ENCODE assay signal across 11 cellular contexts in genomic region chr19:17001603-17002183, GRCh38. TPM values are rescaled to one million over a fixed set of nuclear protein-coding genes. Genes with fewer than 3 reads are reported as not detected.
DNase-seq lines count a peak whose midpoint lies in the region; ATAC-seq and FAIRE-seq lines count a peak whose summit lies in the region.
"Had no signal": no experiment of that assay in that cellular context is flagged by ENCODE, and none has a peak within 500 bp of the region (broad histone marks: within the 10 kb centered on the region; RNA-seq: fewer than 3 reads in every experiment).

No MANE protein-coding gene starts in this region.

- H3K27ac ChIP-seq in CD8-positive, alpha-beta memory T cell (ENCODE audit: low read depth, low read length): no peak overlapping the region
- H3K27ac ChIP-seq: SJSA1 had no signal

- no peaks in the 10 kb centered on the region for H3K9me3 ChIP-seq in CD8-positive, alpha-beta memory T cell (ENCODE audit: low read length)
- H3K9me3 ChIP-seq: SJSA1 had no signal

- H3K27me3 ChIP-seq in CD8-positive, alpha-beta memory T cell (ENCODE audit: insufficient read depth, low read length, poor library complexity, severe bottlenecking): no peaks in the 10 kb centered on the region

- POLR2A ChIA-PET in CD8-positive, alpha-beta memory T cell (lab: Charles Lee): no interaction called here

- peak overlapping the region; percentile 32 to 99 (median 88) for H3K27ac Mint-ChIP-seq in CD8-positive, alpha-beta memory T cell

- CTCF ChIA-PET in CD8-positive, alpha-beta memory T cell (lab: Charles Lee): no interaction called here

- H3K36me3 Mint-ChIP-seq in CD8-positive, alpha-beta memory T cell: peaks cover 0 to 4% (median 2%) of the 10 kb centered on the region in 3 donors

- DNase-seq in CD8-positive, alpha-beta memory T cell: peak; percentile 58 to 90 (median 87)
- DNase-seq in activated CD4-positive, alpha-beta T cell treated with anti-CD3 and anti-CD28 coated beads, Interleukin-2, amount 50 U/mL, for 48 hours: peak; percentile 60 to 67
- peak; percentile 58 for DNase-seq in effector CD4-positive, alpha-beta T cell
- DNase-seq in stimulated activated CD4-positive, alpha-beta T cell treated with anti-CD3 and anti-CD28 coated beads, Interleukin-4, amount 100 ng/mL, for 1 hour: peak; percentile 41
- DNase-seq in medulla oblongata (ENCODE audit: extremely low spot score) (no peak), frontal cortex (ENCODE audit: low spot score in 2 of 2) (no peak), NOMO-1 treated with DMSO at 0.1 percent for 48 hours (lab: John Stamatoyannopoulos, UW; ENCODE audit: unreplicated experiment) (no peak)
- DNase-seq: NCI-H1694 had no signal

- FAIRE-seq in frontal cortex (lab: Jason Lieb, UNC): no peak

- H3K9me3 Mint-ChIP-seq in CD8-positive, alpha-beta memory T cell: peaks cover 0 to 6% (median 3%) of the 10 kb centered on the region in 5 donors

- peak overlapping the region; percentile 62 for H3K4me3 ChIP-seq in CD8-positive, alpha-beta memory T cell (ENCODE audit: low read length)
- H3K4me3 ChIP-seq: SJSA1, skin epidermis had no signal

- peaks cover 5 to 8% of the 10 kb centered on the region in 2 donors for H3K27me3 Mint-ChIP-seq in CD8-positive, alpha-beta memory T cell

- no peak for ATAC-seq in GM18870 (IDR thresholded peaks at IDR 0.05; ENCODE audit: unreplicated experiment)

- H3K4me3 Mint-ChIP-seq in CD8-positive, alpha-beta memory T cell: peak overlapping the region; percentile 56 to 90 (median 71)

- H3K4me1 ChIP-seq in CD8-positive, alpha-beta memory T cell (ENCODE audit: insufficient read depth, low read length): peaks cover 27% of the 10 kb centered on the region
- H3K4me1 ChIP-seq: SJSA1 had no signal

- peaks cover 21 to 26% (median 22%) of the 10 kb centered on the region in 3 donors for H3K4me1 Mint-ChIP-seq in CD8-positive, alpha-beta memory T cell

- H3K36me3 ChIP-seq in CD8-positive, alpha-beta memory T cell (ENCODE audit: insufficient read depth, low read length): no peaks in the 10 kb centered on the region
- H3K36me3 ChIP-seq: SJSA1 had no signal

RNA-seq across cellular contexts. Expression of gene CPAMD8, which starts 24.9 kb away (rescaled TPM):
- total RNA-seq in CD8-positive, alpha-beta memory T cell: under 1 TPM; 0.07 to 0.18 TPM
- polyA plus RNA-seq in CD8-positive, alpha-beta memory T cell: 0.74 TPM
- 4.9 TPM for total RNA-seq in frontal cortex

Comparison
In these comparisons a context has a peak if more than half of its experiments do, and no peak if none do; other contexts are left out.
1. DNase-seq: peak in CD8-positive, alpha-beta memory T cell (5 of 5), activated CD4-positive, alpha-beta T cell treated with anti-CD3 and anti-CD28 coated beads, Interleukin-2, amount 50 U/mL, for 48 hours (2 of 2), effector CD4-positive, alpha-beta T cell (single experiment) and stimulated activated CD4-positive, alpha-beta T cell treated with anti-CD3 and anti-CD28 coated beads, Interleukin-4, amount 100 ng/mL, for 1 hour (single experiment); none in medulla oblongata (single experiment), frontal cortex (0 of 2) and NOMO-1 treated with DMSO at 0.1 percent for 48 hours (single experiment).